12 cellular contexts compared by ENCODE assay signal in genomic region chr17:83101805-83102480, GRCh38. TPM values are rescaled to one million over a fixed set of nuclear protein-coding genes. Genes with fewer than 3 reads are reported as not detected.
DNase-seq lines count a peak whose midpoint lies in the region; ATAC-seq and TF ChIP-seq lines count a peak whose summit lies in the region.
"Had no signal": no experiment of that assay in that cellular context is flagged by ENCODE, and none has a peak within 500 bp of the region (broad histone marks: within the 10 kb centered on the region; RNA-seq: fewer than 3 reads in every experiment).

No MANE protein-coding gene starts in this region.

- TF ChIP-seq EP300 in suprapubic skin (IDR thresholded peaks at IDR 0.05) = no peak

- no peak overlapping the region for H3K4me3 ChIP-seq in suprapubic skin

- TF ChIP-seq CTCF in VCaP (conservative IDR thresholded peaks at IDR 0.05) (no peak), suprapubic skin (IDR thresholded peaks at IDR 0.05) (no peak)

- H3K27me3 ChIP-seq in suprapubic skin = peaks cover 3% of the 10 kb centered on the region

- no peaks in the 10 kb centered on the region for H3K9me3 ChIP-seq in suprapubic skin

- no peaks in the 10 kb centered on the region for H3K36me3 ChIP-seq in suprapubic skin

- no peak for TF ChIP-seq POLR2A in suprapubic skin (IDR thresholded peaks at IDR 0.05)

- ATAC-seq in GM19463 (IDR thresholded peaks at IDR 0.05; ENCODE audit: unreplicated experiment) (no peak), GM21526 (IDR thresholded peaks at IDR 0.05; ENCODE audit: low FRiP score, unreplicated experiment) (no peak), HG03571 (IDR thresholded peaks at IDR 0.05; ENCODE audit: unreplicated experiment) (no peak)

- DNase-seq in EH (ENCODE audit: low read depth) (peak; percentile 45), left kidney (ENCODE audit: low read depth, low spot score) (peak; percentile 47), suprapubic skin (ENCODE audit: low spot score in 2 of 2) (no peak), NCI-H446 (lab: John Stamatoyannopoulos, UW) (no peak)
- DNase-seq: activated CD4-positive, alpha-beta T cell treated with anti-CD3 and anti-CD28 coated beads for 36 hours; activated naive CD8-positive, alpha-beta T cell treated with anti-CD3 and anti-CD28 coated beads, Interleukin-2, amount 10 ng/mL, durations not matched to agents 7 days and 5 days; DND-41; islet precursor cell had no signal

- 58% methylated on average over 2 of the region's 22 CpGs for WGBS in suprapubic skin

- peaks cover 76% of the 10 kb centered on the region for H3K4me1 ChIP-seq in suprapubic skin

- H3K27ac ChIP-seq in VCaP (peak overlapping the region; percentile 16; the same call in 1 of the 2 replicates), suprapubic skin (peak overlapping the region; percentile 81)

RNA-seq across cellular contexts. Expression of gene METRNL, which starts 22.5 kb away (rescaled TPM):
- 100 to 1,000 TPM in 3 of 4 donors, 10 to 100 TPM in 1; 59.1 to 222 (median 155) TPM for total RNA-seq in suprapubic skin

Comparison
In these comparisons a context has a peak if more than half of its experiments do, and no peak if none do; other contexts are left out.
1. DNase-seq: peak in EH (single experiment) and left kidney (single experiment); none in suprapubic skin (0 of 2) and NCI-H446 (0 of 2).